Comparison of ENCODE assay signal across 8 cellular contexts in genomic region chr1:203272633-203273205, GRCh38. TPM values are rescaled to one million over a fixed set of nuclear protein-coding genes. Genes with fewer than 3 reads are reported as not detected.
DNase-seq lines count a peak whose midpoint lies in the region; ATAC-seq and TF ChIP-seq lines count a peak whose summit lies in the region.
"Had no signal": no experiment of that assay in that cellular context is flagged by ENCODE, and none has a peak within 500 bp of the region (broad histone marks: within the 10 kb centered on the region; RNA-seq: fewer than 3 reads in every experiment).

No MANE protein-coding gene starts in this region.

- H2AFZ ChIP-seq in GM23338, result peak overlapping the region; percentile 98

- TF ChIP-seq CTCF in GM23338 (conservative IDR thresholded peaks at IDR 0.05; ENCODE audit: low read depth in 2 of 2) (no peak), VCaP (conservative IDR thresholded peaks at IDR 0.05) (no peak)

- no peak for ATAC-seq in GM23338

- no peak overlapping the region for H3K27ac ChIP-seq in GM23338 (ENCODE audit: low read depth)
- H3K27ac ChIP-seq in VCaP, result peak overlapping the region; percentile 56; the same call in 1 of the 2 replicates
- peak overlapping the region; percentile 100 for H3K27ac ChIP-seq in stomach smooth muscle (ENCODE audit: low read length)
- H3K27ac ChIP-seq: cardiac muscle cell had no signal

- H3K9me3 ChIP-seq in stomach smooth muscle (ENCODE audit: control insufficient read depth in 2 of 2, low read length in 2 of 2), result no peaks in the 10 kb centered on the region

- H3K36me3 ChIP-seq in GM23338 (ENCODE audit: insufficient read depth) (no peaks in the 10 kb centered on the region), stomach smooth muscle (ENCODE audit: control insufficient read depth in 2 of 2, insufficient read depth in 2 of 2, low read length in 2 of 2) (no peaks in the 10 kb centered on the region)
- H3K36me3 ChIP-seq: cardiac muscle cell had no signal

- peaks cover 11% of the 10 kb centered on the region; the same call in 1 of the 2 replicates for H3K4me1 ChIP-seq in GM23338 (ENCODE audit: insufficient read depth)
- H3K4me1 ChIP-seq in stomach smooth muscle (ENCODE audit: control insufficient read depth, insufficient read depth, low read length), result peaks cover 64% of the 10 kb centered on the region

- H3K9me2 ChIP-seq in GM23338 (ENCODE audit: insufficient read depth), result no peaks in the 10 kb centered on the region

- H3K27ac Mint-ChIP-seq in GM23338, result no peak overlapping the region
- peak overlapping the region in 5 of 6 donors; percentile 80 to 86 (median 81) for H3K27ac Mint-ChIP-seq in immature natural killer cell

- H3K36me3 Mint-ChIP-seq in GM23338 (ENCODE audit: low read depth) (no peaks in the 10 kb centered on the region), immature natural killer cell (no peaks in the 10 kb centered on the region)

- H3K4me1 Mint-ChIP-seq in GM23338 (peaks cover 12% of the 10 kb centered on the region; the same call in 2 of the 3 replicates), immature natural killer cell (peaks cover 29 to 42% of the 10 kb centered on the region in 2 donors)

- no peaks in the 10 kb centered on the region for H3K9me3 Mint-ChIP-seq in GM23338
- no peaks in the 10 kb centered on the region for H3K9me3 Mint-ChIP-seq in immature natural killer cell

- H3K4me3 Mint-ChIP-seq in GM23338 (peak overlapping the region; percentile 69), immature natural killer cell (peak overlapping the region in 3 of 5 donors; percentile 43 to 73 (median 64))

- H4K20me1 ChIP-seq in GM23338 (replicated peaks; ENCODE audit: insufficient read depth), result no peaks in the 10 kb centered on the region

- DNase-seq in GM23338 (ENCODE audit: low spot score) (no peak), immature natural killer cell (no peak), NOMO-1 (lab: John Stamatoyannopoulos, UW; ENCODE audit: unreplicated experiment in 2 of 2) (no peak), dedifferentiated amniotic fluid mesenchymal stem cell (ENCODE audit: extremely low spot score) (no peak)
- no peak for DNase-seq in effector CD4-positive, alpha-beta T cell

- peaks cover 26% of the 10 kb centered on the region for H3K27me3 Mint-ChIP-seq in GM23338 (ENCODE audit: insufficient read depth, low read depth, poor library complexity)
- peaks cover 0 to 5% (median 4%) of the 10 kb centered on the region in 3 donors for H3K27me3 Mint-ChIP-seq in immature natural killer cell (ENCODE audit: low read depth in 3 of 3)

- H3K27me3 ChIP-seq in GM23338 (ENCODE audit: insufficient read depth) (peaks cover 29% of the 10 kb centered on the region), stomach smooth muscle (ENCODE audit: control insufficient read depth in 1 of 2, insufficient read depth in 2 of 2, low read length in 2 of 2) (no peaks in the 10 kb centered on the region)
- H3K27me3 ChIP-seq: cardiac muscle cell had no signal

- no peaks in the 10 kb centered on the region for H3K79me2 ChIP-seq in GM23338 (replicated peaks; ENCODE audit: insufficient read depth)

- peak overlapping the region; percentile 92 for H3K4me2 ChIP-seq in GM23338

- peak overlapping the region; percentile 67 for H3K4me3 ChIP-seq in GM23338
- H3K4me3 ChIP-seq in stomach smooth muscle (ENCODE audit: low read length in 2 of 2), result peak overlapping the region in 1 of 2 donors; percentile 69
- H3K4me3 ChIP-seq: cardiac muscle cell had no signal

- no peaks in the 10 kb centered on the region; the same call in 1 of the 2 replicates for H3F3A ChIP-seq in GM23338 (replicated peaks; ENCODE audit: low read depth)

- H3K9ac ChIP-seq in stomach smooth muscle (ENCODE audit: low read length in 2 of 2), result peak overlapping the region; percentile 26 to 86

TF ChIP-seq in GM23338, 12 proteins besides CTCF, POLR2A, EP300 and RAD21 (continues in another document):
- TF ChIP-seq EZH2 (IDR thresholded peaks at IDR 0.05; ENCODE audit: low read depth, unreplicated experiment) (no peak), ZNF331 (CRISPR knock-in tag; IDR thresholded peaks at IDR 0.05; ENCODE audit: low read depth) (no peak), JUNB (IDR thresholded peaks at IDR 0.05; ENCODE audit: unreplicated experiment) (no peak), CREB1 (CRISPR knock-in tag; IDR thresholded peaks at IDR 0.05; ENCODE audit: low read depth) (no peak), REST (IDR thresholded peaks at IDR 0.05; ENCODE audit: unreplicated experiment) (no peak), ETS1 (IDR thresholded peaks at IDR 0.05) (no peak), STAT1 (IDR thresholded peaks at IDR 0.05; ENCODE audit: unreplicated experiment) (no peak), POLR2AphosphoS5 (IDR thresholded peaks at IDR 0.05; ENCODE audit: low read depth) (no peak), NANOG (IDR thresholded peaks at IDR 0.05; ENCODE audit: borderline replicate concordance) (no peak)

RNA-seq across cellular contexts. Expression of gene BTG2, which starts 32.6 kb away (rescaled TPM):
- total RNA-seq in GM23338 (2014; rRNA removed; shearing (Covaris generic)), result 7.8 and 9.1 TPM in 2 replicates
- polyA plus RNA-seq in GM23338 (2016; fragmentation: Nextera tagmentation; extraction: Ambion mirVana), result 5.7 and 6.3 TPM in 2 replicates
- 100 to 1,000 TPM; 112 to 147 (median 127) TPM for polyA plus RNA-seq in immature natural killer cell

RNA-seq across cellular contexts. Expression of gene CHIT1, which starts 43.2 kb away (rescaled TPM):
- total RNA-seq in GM23338 (2014; rRNA removed; shearing (Covaris generic)), result 0.07 TPM in 1 of 2 replicates, not detected in the other
- 0.47 and 0.85 TPM in 2 replicates for polyA plus RNA-seq in GM23338 (2016; fragmentation: Nextera tagmentation; extraction: Ambion mirVana)
- not detected for polyA plus RNA-seq in immature natural killer cell
- polyA plus RNA-seq: cardiac muscle cell had no signal

Comparison
In these comparisons a context has a peak if more than half of its experiments do, and no peak if none do; other contexts are left out.
1. RNA of gene BTG2, which starts 32.6 kb away (polyA plus RNA-seq): 112 to 147 TPM in immature natural killer cell; 5.7 to 6.3 TPM in GM23338; every median in the first group is over 10 times any median in the second.